In the genomic region with DNA sequence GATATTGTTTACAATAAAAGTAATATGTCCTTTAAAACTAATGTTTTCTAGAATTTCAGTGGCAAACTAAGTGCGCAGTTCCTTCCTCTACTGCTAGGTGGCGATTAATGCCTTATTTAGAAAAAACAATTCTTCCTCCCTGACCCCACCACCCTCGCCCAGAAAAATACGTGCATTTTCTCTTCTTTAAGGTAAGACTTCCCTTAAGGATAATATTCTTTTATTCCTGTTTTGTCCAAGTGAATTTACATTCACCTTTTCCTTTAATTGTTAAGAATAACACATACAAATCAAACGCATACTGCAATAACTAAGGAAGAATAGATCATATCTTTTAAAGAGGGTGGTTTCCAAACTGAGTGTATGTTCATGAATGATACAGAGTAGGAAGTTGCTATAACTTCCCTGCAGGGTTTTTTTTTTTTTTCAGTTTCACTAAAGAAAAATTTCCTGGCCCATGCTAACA, we compare ENCODE assay signal across 8 cellular contexts. TPM values are rescaled to one million over a fixed set of nuclear protein-coding genes. Genes with fewer than 3 reads are reported as not detected.
DNase-seq lines count a peak whose midpoint lies in the region; ATAC-seq, FAIRE-seq and TF ChIP-seq lines count a peak whose summit lies in the region.

No MANE protein-coding gene starts in this region.

- intact Hi-C loops in PC-3 (cut with micrococcal nuclease), result loop anchor here (5.0 kb wide), 3 partner anchors 105 to 370 kb away; a partner anchor contains a TSS

- no peaks in the 10 kb centered on the region for H3K4me1 ChIP-seq in PC-3 (ENCODE audit: insufficient read depth, low read length)

- no peaks in the 10 kb centered on the region for H3F3A ChIP-seq in PC-3 (ENCODE audit: low read length, unreplicated experiment)

- H3K27ac ChIP-seq in PC-3 (ENCODE audit: low read length), result no peak overlapping the region

- H2AFZ ChIP-seq in PC-3 (ENCODE audit: low read length), result peak overlapping the region; percentile 75

- H3K9me3 ChIP-seq in PC-3 (ENCODE audit: low read length), result no peaks in the 10 kb centered on the region

- ATAC-seq in GM19035 (IDR thresholded peaks at IDR 0.05; ENCODE audit: unreplicated experiment) (peak; percentile 72), HG03378 (IDR thresholded peaks at IDR 0.05; ENCODE audit: unreplicated experiment) (peak; percentile 79), PC-3 (peak; percentile 31; the same call in 1 of the 2 replicates), HG03108 (IDR thresholded peaks at IDR 0.05; ENCODE audit: unreplicated experiment) (no peak)

- H3K27me3 ChIP-seq in PC-3 (ENCODE audit: low read length), result peaks cover 7% of the 10 kb centered on the region; the same call in 1 of the 2 replicates

- no peaks in the 10 kb centered on the region for H3K36me3 ChIP-seq in PC-3 (ENCODE audit: low read depth, low read length)

- TF ChIP-seq CTCF in D721Med (IDR thresholded peaks at IDR 0.05; ENCODE audit: insufficient read depth, missing control alignments) (peak; percentile 81), PC-3 (conservative IDR thresholded peaks at IDR 0.05; ENCODE audit: low read depth, low read length) (peak; percentile 80)

- no peak for FAIRE-seq in D721Med (lab: Jason Lieb, UNC)

- no peak overlapping the region for H3K4me3 ChIP-seq in PC-3 (ENCODE audit: low read length)

- H3K4me2 ChIP-seq in PC-3 (ENCODE audit: low read length), result peak overlapping the region; percentile 32; the same call in 1 of the 2 replicates

- CTCF ChIA-PET in PC-3 (lab: Charles Lee), result no interaction called here

- POLR2A ChIA-PET in PC-3 (lab: Charles Lee; ENCODE audit: unreplicated experiment), result no interaction called here

- peak; percentile 44 for DNase-seq in D721Med (ENCODE audit: insufficient read length, low spot score)
- peak; percentile 55 for DNase-seq in PC-3
- DNase-seq in activated naive CD4-positive, alpha-beta T cell treated with anti-CD3 and anti-CD28 coated beads, Interleukin-2, amount 50 U/mL, for 16 hours, result peak; percentile 45
- peak; percentile 17 for DNase-seq in hepatic stellate cell (ENCODE audit: low spot score)
- DNase-seq in stimulated activated CD4-positive, alpha-beta T cell treated with anti-CD3 and anti-CD28 coated beads, Interleukin-2, amount 100 ng/mL, for 48 hours, result peak; percentile 37 to 41

- H3K9me2 ChIP-seq in PC-3 (replicated peaks; ENCODE audit: low read length), result no peaks in the 10 kb centered on the region

- H3K79me2 ChIP-seq in PC-3 (ENCODE audit: low read length), result no peaks in the 10 kb centered on the region

- H4K20me1 ChIP-seq in PC-3 (ENCODE audit: low read length), result no peaks in the 10 kb centered on the region

- BruUV-seq in PC-3 (replicated peaks; lab: Mats Ljungman, UMichigan), result no TSS peak

- no peak overlapping the region for H3K9ac ChIP-seq in PC-3 (ENCODE audit: low read length)

RNA-seq across cellular contexts. Expression of a gene that starts 17.0 kb away (rescaled TPM):
- 213 and 275 TPM in 2 replicates for total RNA-seq in PC-3 (2014; rRNA removed)

RNA-seq across cellular contexts. Expression of a gene that starts 37.6 kb away (rescaled TPM):
- 74.1 and 94.8 TPM in 2 replicates for total RNA-seq in PC-3 (2014; rRNA removed)
